ENCODE assay signal across 1 cellular context in the genomic region with DNA sequence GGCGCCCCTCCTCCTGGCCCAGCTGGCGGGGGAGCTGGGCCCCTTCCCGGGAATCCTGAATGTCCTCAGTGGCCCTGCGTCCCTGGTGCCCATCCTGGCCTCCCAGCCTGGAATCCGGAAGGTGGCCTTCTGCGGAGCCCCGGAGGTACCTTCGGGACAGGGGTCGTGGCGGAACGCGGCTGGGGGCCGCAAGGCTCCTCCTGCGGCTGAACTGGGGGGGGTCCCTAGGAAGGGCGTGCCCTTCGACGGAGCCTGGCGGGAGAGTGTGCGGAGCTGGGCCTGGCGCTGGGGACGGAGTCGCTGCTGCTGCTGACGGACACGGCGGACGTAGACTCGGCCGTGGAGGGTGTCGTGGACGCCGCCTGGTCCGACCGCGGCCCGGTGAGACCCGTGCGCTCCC.
TF ChIP-seq lines count a peak whose summit lies in the region.

No MANE protein-coding gene starts in this region.

TF ChIP-seq in K562, 482 proteins besides CTCF, POLR2A, EP300 and RAD21:
- no peak for TF ChIP-seq TBL1XR1 (IDR thresholded peaks at IDR 0.05; ENCODE audit: low read length in 2 of 2)
- TF ChIP-seq ZBTB33 (CRISPR knock-in tag; IDR thresholded peaks at IDR 0.05): peak; percentile 94
